In the genomic region with DNA sequence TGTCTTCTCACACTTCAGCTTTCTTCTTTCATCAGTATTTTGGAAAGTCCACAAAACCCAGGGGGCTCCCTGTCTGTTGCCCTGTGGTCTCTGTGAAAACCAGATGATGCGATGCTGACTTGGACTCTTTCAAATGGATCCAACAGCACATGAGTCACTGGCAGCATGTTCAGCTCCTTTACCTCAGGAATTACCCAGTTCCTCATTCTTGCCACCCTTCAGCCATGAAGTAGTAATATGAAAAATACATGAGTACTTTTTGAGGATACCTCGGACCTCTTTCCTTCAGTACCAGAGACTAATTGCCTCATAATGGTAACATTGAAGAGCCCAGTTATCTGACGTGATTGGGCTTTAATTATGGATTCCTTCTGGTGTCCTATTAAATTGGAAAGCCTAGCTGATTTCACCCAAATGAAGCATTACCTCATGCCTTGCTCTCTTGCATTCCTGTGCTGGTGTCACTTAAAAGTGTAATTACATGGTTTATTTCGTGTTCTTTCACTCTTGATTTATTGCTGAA, we compare ENCODE assay signal across 8 cellular contexts.
A peak's percentile ranks its signal among the peaks of the same experiment; 100 is the strongest.
DNase-seq lines count a peak whose midpoint lies in the region; ATAC-seq, FAIRE-seq and TF ChIP-seq lines count a peak whose summit lies in the region.

No MANE protein-coding gene starts in this region.

- peaks cover 91% of the 10 kb centered on the region for H3K36me3 Mint-ChIP-seq in activated T-cell treated with anti-CD3 and anti-CD28 coated beads, Interleukin-2, amount 50 U/mL, for 24 hours (ENCODE audit: low read depth)
- no peaks in the 10 kb centered on the region for H3K36me3 Mint-ChIP-seq in neural progenitor cell

- no peak overlapping the region for H2BK15ac ChIP-seq in neuronal stem cell (ENCODE audit: low read length)

- H2AK5ac ChIP-seq in neuronal stem cell (ENCODE audit: low read depth, low read length) = no peak overlapping the region

- no peaks in the 10 kb centered on the region for H3K9me3 ChIP-seq in AG04450 (ENCODE audit: control insufficient read depth, insufficient read depth, low read length)
- no peaks in the 10 kb centered on the region for H3K9me3 ChIP-seq in HepG2 (ENCODE audit: low read length)
- no peaks in the 10 kb centered on the region for H3K9me3 ChIP-seq in neuronal stem cell (replicated peaks in 1 of 2; ENCODE audit: control insufficient read depth in 2 of 2, insufficient read depth in 1 of 2, low read depth in 1 of 2, low read length in 2 of 2)
- no peaks in the 10 kb centered on the region for H3K9me3 ChIP-seq in neural progenitor cell (ENCODE audit: low read depth)

- no peaks in the 10 kb centered on the region for H3K79me2 ChIP-seq in HepG2 (ENCODE audit: insufficient read depth, low read length)
- H3K79me2 ChIP-seq in neural progenitor cell (ENCODE audit: low read depth) = no peaks in the 10 kb centered on the region

- H3F3A ChIP-seq in neural progenitor cell (ENCODE audit: low read depth) = no peaks in the 10 kb centered on the region

- intact Hi-C loops in HepG2 (cut with micrococcal nuclease; ENCODE audit: unreplicated experiment) = no loop called here

- ATAC-seq in GM19025 (IDR thresholded peaks at IDR 0.05; ENCODE audit: low read depth, unreplicated experiment) (peak; percentile 77), HG03103 (IDR thresholded peaks at IDR 0.05; ENCODE audit: low read depth, unreplicated experiment) (peak; percentile 78), HepG2 (no peak)

- H3K27ac ChIP-seq in AG04450 (ENCODE audit: low read depth, low read length) = no peak overlapping the region
- no peak overlapping the region for H3K27ac ChIP-seq in HepG2 (ENCODE audit: extremely low read length, insufficient read depth, low read length)
- H3K27ac ChIP-seq in neuronal stem cell (replicated peaks; ENCODE audit: low read length) = no peak overlapping the region
- H3K27ac ChIP-seq in neural progenitor cell = no peak overlapping the region

- no peak overlapping the region for H3K23ac ChIP-seq in neuronal stem cell (ENCODE audit: low read depth, low read length, poor library complexity)

- H3K4ac ChIP-seq in neuronal stem cell (ENCODE audit: low read length) = no peak overlapping the region

- BruUV-seq in HepG2 (replicated peaks; lab: Mats Ljungman, UMichigan) = no TSS peak

- H3K9me3 Mint-ChIP-seq in activated T-cell treated with anti-CD3 and anti-CD28 coated beads, Interleukin-2, amount 50 U/mL, for 24 hours = peaks cover 2% of the 10 kb centered on the region
- H3K9me3 Mint-ChIP-seq in neural progenitor cell = no peaks in the 10 kb centered on the region

- H3K36me3 ChIP-seq in HepG2 (replicated peaks in 1 of 2; ENCODE audit: control insufficient read depth in 1 of 2, insufficient read depth in 2 of 2, low read length in 2 of 2) (peaks cover 4 to 7% of the 10 kb centered on the region in 2 experiments; a peak in 4 of 5 replicates), neuronal stem cell (replicated peaks in 1 of 2; ENCODE audit: control insufficient read depth in 2 of 2, insufficient read depth in 2 of 2, low read length in 2 of 2) (peaks cover 0 to 4% of the 10 kb centered on the region in 2 donors), neural progenitor cell (no peaks in the 10 kb centered on the region)

- H4K91ac ChIP-seq in neuronal stem cell (ENCODE audit: low read depth, low read length, poor library complexity) = no peak overlapping the region

- H4K8ac ChIP-seq in neuronal stem cell (ENCODE audit: low read depth, low read length) = no peak overlapping the region

- no peaks in the 10 kb centered on the region for H3K27me3 ChIP-seq in AG04450 (ENCODE audit: control insufficient read depth, insufficient read depth, low read length)
- no peaks in the 10 kb centered on the region for H3K27me3 ChIP-seq in HepG2 (ENCODE audit: control insufficient read depth in 1 of 2, insufficient read depth in 2 of 2, low read length in 2 of 2)
- H3K27me3 ChIP-seq in neuronal stem cell (ENCODE audit: control insufficient read depth in 3 of 3, insufficient read depth in 3 of 3, low read depth in 1 of 3, low read length in 3 of 3) = no peaks in the 10 kb centered on the region
- H3K27me3 ChIP-seq in neural progenitor cell = no peaks in the 10 kb centered on the region

- H3K4me3 ChIP-seq in AG04450 (ENCODE audit: low read depth, low read length) (no peak overlapping the region), HepG2 (replicated peaks in 1 of 3; ENCODE audit: insufficient read depth in 1 of 3, low read depth in 2 of 3, low read length in 3 of 3) (no peak overlapping the region), neuronal stem cell (ENCODE audit: low read length in 2 of 2) (no peak overlapping the region), neural progenitor cell (no peak overlapping the region)

- peak; percentile 18 for DNase-seq in AG04450 (ENCODE audit: low read depth, low spot score)
- DNase-seq in activated T-cell treated with anti-CD3 and anti-CD28 coated beads, Interleukin-2, amount 50 U/mL, for 24 hours = no peak
- peak; percentile 55 for DNase-seq in stimulated activated CD4-positive, alpha-beta T cell treated with anti-CD3 and anti-CD28 coated beads, Interleukin-15, amount 100 ng/mL, for 24 hours
- DNase-seq in HepG2 (ENCODE audit: low spot score) = no peak
- no peak for DNase-seq in neuronal stem cell (ENCODE audit: low spot score)
- no peak for DNase-seq in neural progenitor cell (ENCODE audit: low spot score)

- H2AFZ ChIP-seq in HepG2 (ENCODE audit: low read length) (no peak overlapping the region), neuronal stem cell (ENCODE audit: low read length) (no peak overlapping the region), neural progenitor cell (replicated peaks) (no peak overlapping the region)

- H3K4me2 ChIP-seq in HepG2 (ENCODE audit: low read depth, low read length) (no peak overlapping the region), neuronal stem cell (ENCODE audit: insufficient read depth, low read length, poor library complexity, severe bottlenecking) (no peak overlapping the region), neural progenitor cell (no peak overlapping the region)

- peaks cover 8% of the 10 kb centered on the region; the same call in 1 of the 2 replicates for H3K4me1 ChIP-seq in HepG2 (ENCODE audit: insufficient read depth, low read length)
- no peaks in the 10 kb centered on the region for H3K4me1 ChIP-seq in neuronal stem cell (ENCODE audit: control insufficient read depth in 2 of 2, insufficient read depth in 1 of 2, low read depth in 1 of 2, low read length in 2 of 2)
- H3K4me1 ChIP-seq in neural progenitor cell = no peaks in the 10 kb centered on the region

- no peak overlapping the region for H3K14ac ChIP-seq in neuronal stem cell (ENCODE audit: low read length)

- POLR2A ChIA-PET in AG04450 (lab: Yijun Ruan, JAX) = no interaction called here
- POLR2A ChIA-PET in HepG2 (lab: Yijun Ruan, JAX) = no interaction called here

- FAIRE-seq in HepG2 (lab: Jason Lieb, UNC) = no peak

- H3K27me3 Mint-ChIP-seq in activated T-cell treated with anti-CD3 and anti-CD28 coated beads, Interleukin-2, amount 50 U/mL, for 24 hours = no peaks in the 10 kb centered on the region
- H3K27me3 Mint-ChIP-seq in neural progenitor cell (ENCODE audit: insufficient read depth, low read depth) = no peaks in the 10 kb centered on the region

- H3K9ac ChIP-seq in HepG2 (ENCODE audit: insufficient read depth, low read depth, low read length) (no peak overlapping the region), neuronal stem cell (ENCODE audit: low read depth, low read length, poor library complexity) (no peak overlapping the region), neural progenitor cell (no peak overlapping the region)

- in situ Hi-C loops in HepG2 (cut with HindIII; ENCODE audit: extremely low pct_ligation_motif_present, low pct_unique_long_range_greater_than_20kb) = no loop called here

- peak overlapping the region; percentile 0 for H3K4me3 Mint-ChIP-seq in activated T-cell treated with anti-CD3 and anti-CD28 coated beads, Interleukin-2, amount 50 U/mL, for 24 hours
- no peak overlapping the region for H3K4me3 Mint-ChIP-seq in neural progenitor cell

- peak overlapping the region; percentile 93 for H3K27ac Mint-ChIP-seq in activated T-cell treated with anti-CD3 and anti-CD28 coated beads, Interleukin-2, amount 50 U/mL, for 24 hours
- H3K27ac Mint-ChIP-seq in neural progenitor cell = no peak overlapping the region

- H2BK5ac ChIP-seq in neuronal stem cell (ENCODE audit: low read length) = no peak overlapping the region

- H3K4me1 Mint-ChIP-seq in activated T-cell treated with anti-CD3 and anti-CD28 coated beads, Interleukin-2, amount 50 U/mL, for 24 hours (ENCODE audit: low read depth) = peaks cover 84% of the 10 kb centered on the region
- no peaks in the 10 kb centered on the region for H3K4me1 Mint-ChIP-seq in neural progenitor cell

- no peak for TF ChIP-seq POLR2A in HepG2 (IDR thresholded peaks at IDR 0.05; ENCODE audit: insufficient read depth in 1 of 2, low read depth in 2 of 2, low read length in 2 of 2)

- no peak for TF ChIP-seq EP300 in HepG2 (IDR thresholded peaks at IDR 0.05; ENCODE audit: low read depth in 2 of 2, low read length in 2 of 2)
- no peak for TF ChIP-seq EP300 in HepG2 (CRISPR knock-in tag; IDR thresholded peaks at IDR 0.05; ENCODE audit: borderline replicate concordance)

- H4K20me1 ChIP-seq in HepG2 (ENCODE audit: insufficient read depth, low read length) = no peaks in the 10 kb centered on the region
- no peaks in the 10 kb centered on the region for H4K20me1 ChIP-seq in neural progenitor cell (ENCODE audit: low read depth)

- CTCF ChIA-PET in AG04450 (lab: Charles Lee) (interaction anchor here (1.0 kb wide), 1 partner anchor 10 kb away, joined by 3 read pairs; no protein-coding TSS in a partner anchor), HepG2 (lab: Yijun Ruan, JAX; ENCODE audit: low intra/inter-chr PET ratio, low total read pairs) (no interaction called here)

- H3K18ac ChIP-seq in neuronal stem cell (ENCODE audit: low read length) = no peak overlapping the region

- TF ChIP-seq CTCF in AG04450 (IDR thresholded peaks at IDR 0.05; ENCODE audit: low read depth, low read length) (no peak), HepG2 (CRISPR knock-in tag; IDR thresholded peaks at IDR 0.05) (no peak), neural progenitor cell (IDR thresholded peaks at IDR 0.05) (no peak)

- no peak for TF ChIP-seq RAD21 in HepG2 (CRISPR knock-in tag; IDR thresholded peaks at IDR 0.05)

- H2BK12ac ChIP-seq in neuronal stem cell (ENCODE audit: low read length) = no peak overlapping the region

- no peaks in the 10 kb centered on the region for H3K79me1 ChIP-seq in neuronal stem cell (ENCODE audit: low read depth, low read length)

- H2BK120ac ChIP-seq in neuronal stem cell (ENCODE audit: low read depth, low read length) = no peak overlapping the region

- WGBS in HepG2 (ENCODE audit: low lambda C conversion rate) = 96% methylated on average over 4 of the region's 4 CpGs
- no CpG with 5 or more reads among the region's 4 CpGs for WGBS in neuronal stem cell (ENCODE audit: extremely low coverage in 2 of 2, insufficient read length in 2 of 2, insufficient replicate concordance in 1 of 2), 2 donors

Comparison
In these comparisons a context has a peak if more than half of its experiments do, and no peak if none do; other contexts are left out.
1. DNase-seq: peak in AG04450 (single experiment) and stimulated activated CD4-positive, alpha-beta T cell treated with anti-CD3 and anti-CD28 coated beads, Interleukin-15, amount 100 ng/mL, for 24 hours (single experiment); none in activated T-cell treated with anti-CD3 and anti-CD28 coated beads, Interleukin-2, amount 50 U/mL, for 24 hours (single experiment), HepG2 (single experiment), neuronal stem cell (single experiment) and neural progenitor cell (single experiment).